ENCODE assay signal across 8 cellular contexts in genomic region chr7:786472-787255, GRCh38. TPM values are rescaled to one million over a fixed set of nuclear protein-coding genes. Genes with fewer than 3 reads are reported as not detected.
DNase-seq lines count a peak whose midpoint lies in the region; ATAC-seq and TF ChIP-seq lines count a peak whose summit lies in the region.

No MANE protein-coding gene starts in this region.

- H3K27me3 Mint-ChIP-seq in MCF 10A (ENCODE audit: insufficient read depth, unreplicated experiment) = no peaks in the 10 kb centered on the region

- H3K9me3 Mint-ChIP-seq in MCF 10A (ENCODE audit: unreplicated experiment) = no peaks in the 10 kb centered on the region

- DNase-seq in EL = peak; percentile 58
- DNase-seq in LoVo (ENCODE audit: low spot score) = peak; percentile 65
- peak; percentile 71 for DNase-seq in MCF 10A (ENCODE audit: unreplicated experiment)
- DNase-seq in kidney glomerular epithelial cell (lab: John Stamatoyannopoulos, UW) = peak; percentile 39
- DNase-seq in stimulated activated CD4-positive, alpha-beta T cell treated with anti-CD3 and anti-CD28 coated beads, Interleukin-4, amount 100 ng/mL, for 48 hours (ENCODE audit: low read depth in 2 of 2) = peak; percentile 60 to 73

- peak overlapping the region; percentile 23 for H3K27ac Mint-ChIP-seq in MCF 10A (ENCODE audit: low read depth, unreplicated experiment)

- BruUV-seq in MCF 10A (replicated peaks; lab: Mats Ljungman, UMichigan) = no TSS peak

- POLR2A ChIA-PET in MCF 10A (lab: Yijun Ruan, JAX) = interaction anchor here (0.7 to 2.7 kb wide), 4 partner anchors 26 to 87 kb away, joined by 3 to 15 read pairs (median 5); partner anchors contain the start of gene SUN1

- no peaks in the 10 kb centered on the region for H3K4me1 Mint-ChIP-seq in MCF 10A (ENCODE audit: insufficient read depth, unreplicated experiment)

- intact Hi-C loops in MCF 10A (cut with micrococcal nuclease) = loop anchor here (1.0 kb wide), 4 partner anchors 26 to 87 kb away; no protein-coding TSS in a partner anchor

- CTCF ChIA-PET in MCF 10A (lab: Yijun Ruan, JAX) = interaction anchor here (0.5 to 9.8 kb wide), 14 partner anchors 19 to 733 kb away, joined by 3 to 96 read pairs (median 3); no protein-coding TSS in a partner anchor

- TF ChIP-seq CTCF in VCaP (conservative IDR thresholded peaks at IDR 0.05) (peak; percentile 87), MCF 10A (IDR thresholded peaks at IDR 0.05; ENCODE audit: unreplicated experiment) (peak; percentile 83)

- H3K36me3 Mint-ChIP-seq in MCF 10A (ENCODE audit: insufficient read depth, unreplicated experiment) = peaks cover 48% of the 10 kb centered on the region

- no peak for ATAC-seq in GM21717 (IDR thresholded peaks at IDR 0.05; ENCODE audit: unreplicated experiment)
- no peak for ATAC-seq in HG03354 (IDR thresholded peaks at IDR 0.05; ENCODE audit: poor library complexity, severe bottlenecking, unreplicated experiment)

- no peak overlapping the region for H3K4me3 Mint-ChIP-seq in MCF 10A (ENCODE audit: unreplicated experiment)

- H3K27ac ChIP-seq in VCaP = no peak overlapping the region

RNA-seq across cellular contexts. Expression of gene SUN1, which starts 45.6 kb away (rescaled TPM):
- total RNA-seq in MCF 10A (2022) = 126 and 132 TPM in 2 replicates

RNA-seq across cellular contexts. Expression of gene PRKAR1B, which starts 59.6 kb away (rescaled TPM):
- total RNA-seq in MCF 10A (2022) = 25.4 and 31.5 TPM in 2 replicates
